Comparison of ENCODE assay signal across 1 cellular context in the genomic region with DNA sequence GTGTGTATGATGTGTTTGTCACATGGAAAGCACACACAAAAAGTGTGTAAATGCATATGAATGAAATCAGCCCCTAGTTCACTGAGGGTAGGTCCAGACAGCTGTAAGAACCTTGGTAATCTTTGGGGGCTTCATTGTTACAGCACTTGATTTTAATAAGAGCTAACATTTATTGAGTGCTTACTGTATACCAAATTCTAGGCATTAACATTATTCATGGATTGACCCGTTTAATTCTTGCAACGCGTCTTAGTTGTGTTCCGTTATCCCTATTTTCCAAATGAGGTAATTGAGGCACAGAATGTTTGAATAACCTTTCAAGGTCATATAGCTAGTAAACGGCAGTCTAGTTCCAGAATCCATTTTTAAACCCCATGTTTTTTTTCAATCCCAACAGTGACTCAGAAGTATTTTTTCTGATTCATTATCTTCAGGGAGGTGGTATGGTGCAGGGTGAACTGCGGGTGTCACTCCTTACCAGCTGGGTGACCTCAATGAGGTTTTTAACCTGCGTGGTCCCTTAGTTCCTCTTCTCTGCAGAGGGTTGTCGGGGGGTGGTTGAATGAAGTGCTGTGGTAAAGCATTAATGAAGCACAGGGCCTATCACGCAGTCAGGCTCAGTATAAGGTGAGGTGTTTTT.
TF ChIP-seq lines count a peak whose summit lies in the region.

No MANE protein-coding gene starts in this region.

TF ChIP-seq in K562, 482 proteins besides CTCF, POLR2A, EP300 and RAD21 (continues in another document):
- TF ChIP-seq, protein P1, sequence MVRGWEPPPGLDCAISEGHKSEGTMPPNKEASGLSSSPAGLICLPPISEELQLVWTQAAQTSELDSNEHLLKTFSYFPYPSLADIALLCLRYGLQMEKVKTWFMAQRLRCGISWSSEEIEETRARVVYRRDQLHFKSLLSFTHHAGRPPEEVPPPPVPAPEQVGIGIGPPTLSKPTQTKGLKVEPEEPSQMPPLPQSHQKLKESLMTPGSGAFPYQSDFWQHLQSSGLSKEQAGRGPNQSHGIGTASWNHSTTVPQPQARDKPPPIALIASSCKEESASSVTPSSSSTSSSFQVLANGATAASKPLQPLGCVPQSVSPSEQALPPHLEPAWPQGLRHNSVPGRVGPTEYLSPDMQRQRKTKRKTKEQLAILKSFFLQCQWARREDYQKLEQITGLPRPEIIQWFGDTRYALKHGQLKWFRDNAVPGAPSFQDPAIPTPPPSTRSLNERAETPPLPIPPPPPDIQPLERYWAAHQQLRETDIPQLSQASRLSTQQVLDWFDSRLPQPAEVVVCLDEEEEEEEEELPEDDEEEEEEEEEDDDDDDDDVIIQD (CRISPR knock-in tag; IDR thresholded peaks at IDR 0.05), result no peak
- TF ChIP-seq BRF1 (IDR thresholded peaks at IDR 0.05; ENCODE audit: borderline replicate concordance, extremely low read depth, insufficient read length) (no peak), SMARCA4 (IDR thresholded peaks at IDR 0.05) (peak; percentile 44; the same call in 1 of the 2 replicates), NFRKB (IDR thresholded peaks at IDR 0.05; ENCODE audit: low read depth) (no peak), CXXC5 (CRISPR knock-in tag; IDR thresholded peaks at IDR 0.05) (peak; percentile 37; the same call in 1 of the 2 replicates), DPF2 (IDR thresholded peaks at IDR 0.05) (peak; percentile 59), NCOA6 (IDR thresholded peaks at IDR 0.05) (no peak), RFX1 (IDR thresholded peaks at IDR 0.05) (no peak), DACH1 (IDR thresholded peaks at IDR 0.05; ENCODE audit: partially characterized antibody) (peak; percentile 33), SMAD3 (CRISPR knock-in tag; conservative IDR thresholded peaks at IDR 0.05) (no peak), STAG1 (CRISPR knock-in tag; IDR thresholded peaks at IDR 0.05; ENCODE audit: borderline replicate concordance) (no peak), BACH1 (tag; IDR thresholded peaks at IDR 0.05) (no peak), HDAC1 (IDR thresholded peaks at IDR 0.05) (peak in 1 of 2 experiments; percentile 50; a peak in 1 of 4 replicates), TEAD4 (IDR thresholded peaks at IDR 0.05; ENCODE audit: low read length) (peak; percentile 38; the same call in 1 of the 2 replicates), TEAD4 (CRISPR knock-in tag; IDR thresholded peaks at IDR 0.05; ENCODE audit: borderline replicate concordance) (no peak), CREM (IDR thresholded peaks at IDR 0.05; ENCODE audit: low read depth) (peak; percentile 30; the same call in 1 of the 2 replicates), ZKSCAN8 (CRISPR knock-in tag; IDR thresholded peaks at IDR 0.05) (peak; percentile 97), SMARCE1 (IDR thresholded peaks at IDR 0.05) (0 out of 2 replicates have a peak, but pooled peaks have one; percentile 51), KLF16 (IDR thresholded peaks at IDR 0.05) (0 out of 2 replicates have a peak, but pooled peaks have one; percentile 20), ZEB2 (IDR thresholded peaks at IDR 0.05) (0 out of 2 replicates have a peak, but pooled peaks have one; percentile 17), NCOR1 (IDR thresholded peaks at IDR 0.05) (0 out of 2 replicates have a peak, but pooled peaks have one; percentile 21), NR2C2 (CRISPR knock-in tag; IDR thresholded peaks at IDR 0.05) (no peak), NR2C2 (tag; IDR thresholded peaks at IDR 0.05) (peak; percentile 42; the same call in 1 of the 2 replicates), ARNT (IDR thresholded peaks at IDR 0.05) (no peak), CBFA2T3 (IDR thresholded peaks at IDR 0.05) (peak; percentile 53)
- TF ChIP-seq, protein P2, sequence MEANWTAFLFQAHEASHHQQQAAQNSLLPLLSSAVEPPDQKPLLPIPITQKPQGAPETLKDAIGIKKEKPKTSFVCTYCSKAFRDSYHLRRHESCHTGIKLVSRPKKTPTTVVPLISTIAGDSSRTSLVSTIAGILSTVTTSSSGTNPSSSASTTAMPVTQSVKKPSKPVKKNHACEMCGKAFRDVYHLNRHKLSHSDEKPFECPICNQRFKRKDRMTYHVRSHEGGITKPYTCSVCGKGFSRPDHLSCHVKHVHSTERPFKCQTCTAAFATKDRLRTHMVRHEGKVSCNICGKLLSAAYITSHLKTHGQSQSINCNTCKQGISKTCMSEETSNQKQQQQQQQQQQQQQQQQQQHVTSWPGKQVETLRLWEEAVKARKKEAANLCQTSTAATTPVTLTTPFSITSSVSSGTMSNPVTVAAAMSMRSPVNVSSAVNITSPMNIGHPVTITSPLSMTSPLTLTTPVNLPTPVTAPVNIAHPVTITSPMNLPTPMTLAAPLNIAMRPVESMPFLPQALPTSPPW (CRISPR knock-in tag; IDR thresholded peaks at IDR 0.05), result peak; percentile 34; the same call in 1 of the 2 replicates
- TF ChIP-seq, protein P3, sequence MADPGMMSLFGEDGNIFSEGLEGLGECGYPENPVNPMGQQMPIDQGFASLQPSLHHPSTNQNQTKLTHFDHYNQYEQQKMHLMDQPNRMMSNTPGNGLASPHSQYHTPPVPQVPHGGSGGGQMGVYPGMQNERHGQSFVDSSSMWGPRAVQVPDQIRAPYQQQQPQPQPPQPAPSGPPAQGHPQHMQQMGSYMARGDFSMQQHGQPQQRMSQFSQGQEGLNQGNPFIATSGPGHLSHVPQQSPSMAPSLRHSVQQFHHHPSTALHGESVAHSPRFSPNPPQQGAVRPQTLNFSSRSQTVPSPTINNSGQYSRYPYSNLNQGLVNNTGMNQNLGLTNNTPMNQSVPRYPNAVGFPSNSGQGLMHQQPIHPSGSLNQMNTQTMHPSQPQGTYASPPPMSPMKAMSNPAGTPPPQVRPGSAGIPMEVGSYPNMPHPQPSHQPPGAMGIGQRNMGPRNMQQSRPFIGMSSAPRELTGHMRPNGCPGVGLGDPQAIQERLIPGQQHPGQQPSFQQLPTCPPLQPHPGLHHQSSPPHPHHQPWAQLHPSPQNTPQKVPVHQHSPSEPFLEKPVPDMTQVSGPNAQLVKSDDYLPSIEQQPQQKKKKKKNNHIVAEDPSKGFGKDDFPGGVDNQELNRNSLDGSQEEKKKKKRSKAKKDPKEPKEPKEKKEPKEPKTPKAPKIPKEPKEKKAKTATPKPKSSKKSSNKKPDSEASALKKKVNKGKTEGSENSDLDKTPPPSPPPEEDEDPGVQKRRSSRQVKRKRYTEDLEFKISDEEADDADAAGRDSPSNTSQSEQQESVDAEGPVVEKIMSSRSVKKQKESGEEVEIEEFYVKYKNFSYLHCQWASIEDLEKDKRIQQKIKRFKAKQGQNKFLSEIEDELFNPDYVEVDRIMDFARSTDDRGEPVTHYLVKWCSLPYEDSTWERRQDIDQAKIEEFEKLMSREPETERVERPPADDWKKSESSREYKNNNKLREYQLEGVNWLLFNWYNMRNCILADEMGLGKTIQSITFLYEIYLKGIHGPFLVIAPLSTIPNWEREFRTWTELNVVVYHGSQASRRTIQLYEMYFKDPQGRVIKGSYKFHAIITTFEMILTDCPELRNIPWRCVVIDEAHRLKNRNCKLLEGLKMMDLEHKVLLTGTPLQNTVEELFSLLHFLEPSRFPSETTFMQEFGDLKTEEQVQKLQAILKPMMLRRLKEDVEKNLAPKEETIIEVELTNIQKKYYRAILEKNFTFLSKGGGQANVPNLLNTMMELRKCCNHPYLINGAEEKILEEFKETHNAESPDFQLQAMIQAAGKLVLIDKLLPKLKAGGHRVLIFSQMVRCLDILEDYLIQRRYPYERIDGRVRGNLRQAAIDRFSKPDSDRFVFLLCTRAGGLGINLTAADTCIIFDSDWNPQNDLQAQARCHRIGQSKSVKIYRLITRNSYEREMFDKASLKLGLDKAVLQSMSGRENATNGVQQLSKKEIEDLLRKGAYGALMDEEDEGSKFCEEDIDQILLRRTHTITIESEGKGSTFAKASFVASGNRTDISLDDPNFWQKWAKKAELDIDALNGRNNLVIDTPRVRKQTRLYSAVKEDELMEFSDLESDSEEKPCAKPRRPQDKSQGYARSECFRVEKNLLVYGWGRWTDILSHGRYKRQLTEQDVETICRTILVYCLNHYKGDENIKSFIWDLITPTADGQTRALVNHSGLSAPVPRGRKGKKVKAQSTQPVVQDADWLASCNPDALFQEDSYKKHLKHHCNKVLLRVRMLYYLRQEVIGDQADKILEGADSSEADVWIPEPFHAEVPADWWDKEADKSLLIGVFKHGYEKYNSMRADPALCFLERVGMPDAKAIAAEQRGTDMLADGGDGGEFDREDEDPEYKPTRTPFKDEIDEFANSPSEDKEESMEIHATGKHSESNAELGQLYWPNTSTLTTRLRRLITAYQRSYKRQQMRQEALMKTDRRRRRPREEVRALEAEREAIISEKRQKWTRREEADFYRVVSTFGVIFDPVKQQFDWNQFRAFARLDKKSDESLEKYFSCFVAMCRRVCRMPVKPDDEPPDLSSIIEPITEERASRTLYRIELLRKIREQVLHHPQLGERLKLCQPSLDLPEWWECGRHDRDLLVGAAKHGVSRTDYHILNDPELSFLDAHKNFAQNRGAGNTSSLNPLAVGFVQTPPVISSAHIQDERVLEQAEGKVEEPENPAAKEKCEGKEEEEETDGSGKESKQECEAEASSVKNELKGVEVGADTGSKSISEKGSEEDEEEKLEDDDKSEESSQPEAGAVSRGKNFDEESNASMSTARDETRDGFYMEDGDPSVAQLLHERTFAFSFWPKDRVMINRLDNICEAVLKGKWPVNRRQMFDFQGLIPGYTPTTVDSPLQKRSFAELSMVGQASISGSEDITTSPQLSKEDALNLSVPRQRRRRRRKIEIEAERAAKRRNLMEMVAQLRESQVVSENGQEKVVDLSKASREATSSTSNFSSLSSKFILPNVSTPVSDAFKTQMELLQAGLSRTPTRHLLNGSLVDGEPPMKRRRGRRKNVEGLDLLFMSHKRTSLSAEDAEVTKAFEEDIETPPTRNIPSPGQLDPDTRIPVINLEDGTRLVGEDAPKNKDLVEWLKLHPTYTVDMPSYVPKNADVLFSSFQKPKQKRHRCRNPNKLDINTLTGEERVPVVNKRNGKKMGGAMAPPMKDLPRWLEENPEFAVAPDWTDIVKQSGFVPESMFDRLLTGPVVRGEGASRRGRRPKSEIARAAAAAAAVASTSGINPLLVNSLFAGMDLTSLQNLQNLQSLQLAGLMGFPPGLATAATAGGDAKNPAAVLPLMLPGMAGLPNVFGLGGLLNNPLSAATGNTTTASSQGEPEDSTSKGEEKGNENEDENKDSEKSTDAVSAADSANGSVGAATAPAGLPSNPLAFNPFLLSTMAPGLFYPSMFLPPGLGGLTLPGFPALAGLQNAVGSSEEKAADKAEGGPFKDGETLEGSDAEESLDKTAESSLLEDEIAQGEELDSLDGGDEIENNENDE (IDR thresholded peaks at IDR 0.05; ENCODE audit: low read depth, low read length), result no peak
- TF ChIP-seq, protein P4, sequence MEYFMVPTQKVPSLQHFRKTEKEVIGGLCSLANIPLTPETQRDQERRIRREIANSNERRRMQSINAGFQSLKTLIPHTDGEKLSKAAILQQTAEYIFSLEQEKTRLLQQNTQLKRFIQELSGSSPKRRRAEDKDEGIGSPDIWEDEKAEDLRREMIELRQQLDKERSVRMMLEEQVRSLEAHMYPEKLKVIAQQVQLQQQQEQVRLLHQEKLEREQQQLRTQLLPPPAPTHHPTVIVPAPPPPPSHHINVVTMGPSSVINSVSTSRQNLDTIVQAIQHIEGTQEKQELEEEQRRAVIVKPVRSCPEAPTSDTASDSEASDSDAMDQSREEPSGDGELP (CRISPR knock-in tag; IDR thresholded peaks at IDR 0.05; ENCODE audit: borderline replicate concordance), result peak; percentile 83
- TF ChIP-seq, protein P5, sequence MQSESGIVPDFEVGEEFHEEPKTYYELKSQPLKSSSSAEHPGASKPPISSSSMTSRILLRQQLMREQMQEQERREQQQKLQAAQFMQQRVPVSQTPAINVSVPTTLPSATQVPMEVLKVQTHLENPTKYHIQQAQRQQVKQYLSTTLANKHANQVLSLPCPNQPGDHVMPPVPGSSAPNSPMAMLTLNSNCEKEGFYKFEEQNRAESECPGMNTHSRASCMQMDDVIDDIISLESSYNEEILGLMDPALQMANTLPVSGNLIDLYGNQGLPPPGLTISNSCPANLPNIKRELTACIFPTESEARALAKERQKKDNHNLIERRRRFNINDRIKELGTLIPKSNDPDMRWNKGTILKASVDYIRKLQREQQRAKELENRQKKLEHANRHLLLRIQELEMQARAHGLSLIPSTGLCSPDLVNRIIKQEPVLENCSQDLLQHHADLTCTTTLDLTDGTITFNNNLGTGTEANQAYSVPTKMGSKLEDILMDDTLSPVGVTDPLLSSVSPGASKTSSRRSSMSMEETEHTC (IDR thresholded peaks at IDR 0.05), result no peak
- TF ChIP-seq, protein P6, sequence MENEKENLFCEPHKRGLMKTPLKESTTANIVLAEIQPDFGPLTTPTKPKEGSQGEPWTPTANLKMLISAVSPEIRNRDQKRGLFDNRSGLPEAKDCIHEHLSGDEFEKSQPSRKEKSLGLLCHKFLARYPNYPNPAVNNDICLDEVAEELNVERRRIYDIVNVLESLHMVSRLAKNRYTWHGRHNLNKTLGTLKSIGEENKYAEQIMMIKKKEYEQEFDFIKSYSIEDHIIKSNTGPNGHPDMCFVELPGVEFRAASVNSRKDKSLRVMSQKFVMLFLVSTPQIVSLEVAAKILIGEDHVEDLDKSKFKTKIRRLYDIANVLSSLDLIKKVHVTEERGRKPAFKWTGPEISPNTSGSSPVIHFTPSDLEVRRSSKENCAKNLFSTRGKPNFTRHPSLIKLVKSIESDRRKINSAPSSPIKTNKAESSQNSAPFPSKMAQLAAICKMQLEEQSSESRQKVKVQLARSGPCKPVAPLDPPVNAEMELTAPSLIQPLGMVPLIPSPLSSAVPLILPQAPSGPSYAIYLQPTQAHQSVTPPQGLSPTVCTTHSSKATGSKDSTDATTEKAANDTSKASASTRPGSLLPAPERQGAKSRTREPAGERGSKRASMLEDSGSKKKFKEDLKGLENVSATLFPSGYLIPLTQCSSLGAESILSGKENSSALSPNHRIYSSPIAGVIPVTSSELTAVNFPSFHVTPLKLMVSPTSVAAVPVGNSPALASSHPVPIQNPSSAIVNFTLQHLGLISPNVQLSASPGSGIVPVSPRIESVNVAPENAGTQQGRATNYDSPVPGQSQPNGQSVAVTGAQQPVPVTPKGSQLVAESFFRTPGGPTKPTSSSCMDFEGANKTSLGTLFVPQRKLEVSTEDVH (IDR thresholded peaks at IDR 0.05; ENCODE audit: low read depth, partially characterized antibody), result no peak
- TF ChIP-seq, protein P7, sequence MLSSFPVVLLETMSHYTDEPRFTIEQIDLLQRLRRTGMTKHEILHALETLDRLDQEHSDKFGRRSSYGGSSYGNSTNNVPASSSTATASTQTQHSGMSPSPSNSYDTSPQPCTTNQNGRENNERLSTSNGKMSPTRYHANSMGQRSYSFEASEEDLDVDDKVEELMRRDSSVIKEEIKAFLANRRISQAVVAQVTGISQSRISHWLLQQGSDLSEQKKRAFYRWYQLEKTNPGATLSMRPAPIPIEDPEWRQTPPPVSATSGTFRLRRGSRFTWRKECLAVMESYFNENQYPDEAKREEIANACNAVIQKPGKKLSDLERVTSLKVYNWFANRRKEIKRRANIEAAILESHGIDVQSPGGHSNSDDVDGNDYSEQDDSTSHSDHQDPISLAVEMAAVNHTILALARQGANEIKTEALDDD (IDR thresholded peaks at IDR 0.05), result peak; percentile 79
- TF ChIP-seq, protein P8, sequence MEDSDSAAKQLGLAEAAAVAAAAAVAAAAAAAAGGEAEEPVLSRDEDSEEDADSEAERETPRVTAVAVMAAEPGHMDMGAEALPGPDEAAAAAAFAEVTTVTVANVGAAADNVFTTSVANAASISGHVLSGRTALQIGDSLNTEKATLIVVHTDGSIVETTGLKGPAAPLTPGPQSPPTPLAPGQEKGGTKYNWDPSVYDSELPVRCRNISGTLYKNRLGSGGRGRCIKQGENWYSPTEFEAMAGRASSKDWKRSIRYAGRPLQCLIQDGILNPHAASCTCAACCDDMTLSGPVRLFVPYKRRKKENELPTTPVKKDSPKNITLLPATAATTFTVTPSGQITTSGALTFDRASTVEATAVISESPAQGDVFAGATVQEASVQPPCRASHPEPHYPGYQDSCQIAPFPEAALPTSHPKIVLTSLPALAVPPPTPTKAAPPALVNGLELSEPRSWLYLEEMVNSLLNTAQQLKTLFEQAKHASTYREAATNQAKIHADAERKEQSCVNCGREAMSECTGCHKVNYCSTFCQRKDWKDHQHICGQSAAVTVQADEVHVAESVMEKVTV (CRISPR knock-in tag; IDR thresholded peaks at IDR 0.05), result no peak
